Comparison of ENCODE assay signal across 15 cellular contexts in the genomic region with DNA sequence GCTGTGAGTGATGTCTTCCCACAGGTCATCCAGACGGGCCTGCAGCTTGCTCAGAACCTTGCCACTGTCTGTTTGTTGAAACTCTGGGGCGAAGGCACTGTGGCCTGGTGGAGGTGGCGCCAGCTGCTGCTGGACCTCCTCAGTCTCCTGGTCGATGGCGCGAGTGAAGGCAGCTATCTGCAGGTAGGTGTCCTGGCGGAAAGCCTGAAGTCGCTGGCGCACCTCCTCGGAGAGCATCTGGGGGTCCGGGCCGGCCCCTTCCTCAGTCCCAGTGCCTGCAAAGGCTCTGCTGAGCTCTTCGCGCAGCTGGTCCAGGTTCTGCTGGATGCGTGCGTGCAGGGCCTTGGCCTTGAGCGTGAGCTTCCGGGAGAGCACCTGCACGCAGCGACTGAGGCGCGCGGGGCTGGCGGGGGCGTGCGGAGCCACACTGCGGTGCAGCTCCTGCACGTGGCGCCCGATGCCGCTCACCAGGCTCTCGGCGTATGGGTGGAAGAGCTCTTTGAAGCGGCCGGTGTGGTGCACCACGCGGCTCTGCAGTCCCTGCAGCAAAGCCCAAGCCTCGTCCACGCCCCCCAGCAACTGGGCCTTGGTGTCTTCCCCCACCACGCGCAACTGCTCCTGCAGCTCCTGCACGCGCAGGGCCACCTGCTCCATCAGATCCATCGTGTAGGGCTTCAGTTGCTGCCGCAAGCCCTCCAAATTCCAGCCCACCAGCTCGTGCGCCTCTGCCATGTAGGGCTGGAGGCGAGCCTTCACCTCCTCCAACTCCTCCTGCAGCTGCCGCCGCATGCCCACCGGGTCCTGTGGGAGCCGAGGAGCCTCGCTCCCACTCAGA. TPM values are rescaled to one million over a fixed set of nuclear protein-coding genes. Genes with fewer than 3 reads are reported as not detected.
DNase-seq lines count a peak whose midpoint lies in the region; ATAC-seq and TF ChIP-seq lines count a peak whose summit lies in the region.
"Had no signal": no experiment of that assay in that cellular context is flagged by ENCODE, and none has a peak within 500 bp of the region (broad histone marks: within the 10 kb centered on the region; RNA-seq: fewer than 3 reads in every experiment).

No MANE protein-coding gene starts in this region.

- intact Hi-C loops in right lobe of liver (cut with DNase I), result loop anchor here in 1 of 2 donors (5.0 kb wide), 1 partner anchor 47 kb away; the partner anchor contains the start of gene APOA1

- no peak overlapping the region for H3K4me3 ChIP-seq in H7 (ENCODE audit: insufficient read depth, low read depth, low read length)
- H3K4me3 ChIP-seq in right lobe of liver, result peak overlapping the region; percentile 10 to 90 (median 82)
- H3K4me3 ChIP-seq: GM23248 had no signal

- no peaks in the 10 kb centered on the region for H3K9me3 ChIP-seq in T-helper 17 cell (ENCODE audit: control insufficient read depth, low read length, poor library complexity, severe bottlenecking)
- no peaks in the 10 kb centered on the region for H3K9me3 ChIP-seq in right lobe of liver
- H3K9me3 ChIP-seq: BE2C had no signal

- ATAC-seq in T-helper 17 cell (no peak), right lobe of liver (no peak), HG03196 (IDR thresholded peaks at IDR 0.05; ENCODE audit: unreplicated experiment) (no peak)
- ATAC-seq in stimulated activated effector memory CD8-positive, alpha-beta T cell treated with anti-CD3 and anti-CD28 coated beads, Interleukin-12 subunit alpha, Interleukin-12 subunit beta, amount 100 ng/mL, for 72 hours, result no peak
- ATAC-seq: PC-3 had no signal

- no peak for TF ChIP-seq POLR2A in right lobe of liver (IDR thresholded peaks at IDR 0.05)

- H3K36me3 Mint-ChIP-seq in T-helper 17 cell (ENCODE audit: low read depth), result peaks cover 3% of the 10 kb centered on the region
- peaks cover 25% of the 10 kb centered on the region for H3K36me3 Mint-ChIP-seq in stimulated activated effector memory CD8-positive, alpha-beta T cell treated with anti-CD3 and anti-CD28 coated beads, Interleukin-12 subunit alpha, Interleukin-12 subunit beta, amount 100 ng/mL, for 72 hours

- peak overlapping the region; percentile 21 for H3K27ac Mint-ChIP-seq in T-helper 17 cell
- H3K27ac Mint-ChIP-seq in stimulated activated effector memory CD8-positive, alpha-beta T cell treated with anti-CD3 and anti-CD28 coated beads, Interleukin-12 subunit alpha, Interleukin-12 subunit beta, amount 100 ng/mL, for 72 hours, result no peak overlapping the region

- peaks cover 9% of the 10 kb centered on the region for H3K36me3 ChIP-seq in H7 (replicated peaks; ENCODE audit: control insufficient read depth, insufficient read depth, low read length)
- peaks cover 0 to 19% (median 8%) of the 10 kb centered on the region in 4 donors for H3K36me3 ChIP-seq in right lobe of liver

- 29% methylated on average over 10 of the region's 53 CpGs for WGBS in right lobe of liver (ENCODE audit: insufficient coverage, low coverage, low lambda C conversion rate, missing lambda C conversion rate)

- peak overlapping the region in 2 of 3 donors; percentile 73 to 83 for H3K27ac ChIP-seq in right lobe of liver
- H3K27ac ChIP-seq: GM23248 had no signal

- TF ChIP-seq CTCF in right lobe of liver (IDR thresholded peaks at IDR 0.05), result no peak

- H3K27me3 ChIP-seq in H7 (ENCODE audit: control insufficient read depth, insufficient read depth, low read length) (peaks cover 6% of the 10 kb centered on the region), right lobe of liver (no peaks in the 10 kb centered on the region)
- H3K27me3 ChIP-seq: BE2C had no signal

- no peaks in the 10 kb centered on the region for H3K9me3 Mint-ChIP-seq in stimulated activated effector memory CD8-positive, alpha-beta T cell treated with anti-CD3 and anti-CD28 coated beads, Interleukin-12 subunit alpha, Interleukin-12 subunit beta, amount 100 ng/mL, for 72 hours
- H3K9me3 Mint-ChIP-seq: CD8-positive, alpha-beta memory T cell had no signal

- no peaks in the 10 kb centered on the region for H3K27me3 Mint-ChIP-seq in T-helper 17 cell

- no peak overlapping the region for H3K4me3 Mint-ChIP-seq in T-helper 17 cell
- H3K4me3 Mint-ChIP-seq in stimulated activated effector memory CD8-positive, alpha-beta T cell treated with anti-CD3 and anti-CD28 coated beads, Interleukin-12 subunit alpha, Interleukin-12 subunit beta, amount 100 ng/mL, for 72 hours, result peak overlapping the region; percentile 13

- DNase-seq in H7, result peak; percentile 35
- no peak for DNase-seq in T-helper 17 cell
- peak in 2 of 3 donors; percentile 61 to 65 for DNase-seq in right lobe of liver
- DNase-seq in stimulated activated effector memory CD8-positive, alpha-beta T cell treated with anti-CD3 and anti-CD28 coated beads, Interleukin-12 subunit alpha, Interleukin-12 subunit beta, amount 100 ng/mL, for 72 hours (ENCODE audit: low spot score in 2 of 2), result no peak
- DNase-seq in NCI-H226, result no peak
- DNase-seq in NCI-H2171 treated with DMSO at 0.1 percent for 48 hours (lab: John Stamatoyannopoulos, UW), result no peak
- DNase-seq: NCI-H1417 treated with DMSO at 0.1 percent for 48 hours, NCI-H524 treated with DMSO at 0.1 percent for 48 hours had no signal

- H3K4me1 ChIP-seq in right lobe of liver, result peaks cover 0 to 54% (median 5%) of the 10 kb centered on the region in 4 donors
- H3K4me1 ChIP-seq: BE2C had no signal

- peaks cover 32% of the 10 kb centered on the region for H3K4me1 Mint-ChIP-seq in T-helper 17 cell
- peaks cover 44% of the 10 kb centered on the region for H3K4me1 Mint-ChIP-seq in stimulated activated effector memory CD8-positive, alpha-beta T cell treated with anti-CD3 and anti-CD28 coated beads, Interleukin-12 subunit alpha, Interleukin-12 subunit beta, amount 100 ng/mL, for 72 hours

RNA-seq across cellular contexts. Expression of gene APOA5, which starts 1.3 kb away (rescaled TPM):
- 0.07 and 0.11 TPM in 2 replicates for total RNA-seq in H7 (2014; rRNA removed; shearing (Covaris generic))
- total RNA-seq in T-helper 17 cell, result not detected
- total RNA-seq in right lobe of liver, result 1,000 to 10,000 TPM in 1 of 6 experiments, 100 to 1,000 TPM in 4, 10 to 100 TPM in 1; 57.8 to 1,064 (median 724) TPM
- total RNA-seq: CD8-positive, alpha-beta memory T cell; Daoy; GM23248; PC-3; SK-MEL-5 had no signal

RNA-seq across cellular contexts. Expression of gene ZPR1, which starts 2.6 kb away (rescaled TPM):
- 66.3 and 75.0 TPM in 2 replicates for total RNA-seq in H7 (2014; rRNA removed; shearing (Covaris generic))
- total RNA-seq in T-helper 17 cell (100 to 1,000 TPM in 1 of 2 donors, 10 to 100 TPM in 1; 87.1 to 107 TPM), right lobe of liver (10 to 100 TPM; 17.9 to 86.6 (median 30.2) TPM)

RNA-seq across cellular contexts. Expression of gene BUD13, which starts 17.6 kb away (rescaled TPM):
- 31.1 and 33.2 TPM in 2 replicates for total RNA-seq in H7 (2014; rRNA removed; shearing (Covaris generic))
- total RNA-seq in T-helper 17 cell (10 to 100 TPM; 11.5 to 11.8 TPM), right lobe of liver (1 to 10 TPM; 3.6 to 6.3 (median 5.0) TPM)

RNA-seq across cellular contexts. Expression of gene APOA4, which starts 32.7 kb away (rescaled TPM):
- total RNA-seq in H7 (2014; rRNA removed; shearing (Covaris generic)), result not detected in 2 replicates
- total RNA-seq in T-helper 17 cell (not detected), right lobe of liver (1,000 to 10,000 TPM in 2 of 6 experiments, 100 to 1,000 TPM in 2, 10 to 100 TPM in 2; 21.9 to 1,288 (median 117) TPM)
- total RNA-seq: CD8-positive, alpha-beta memory T cell; Daoy; GM23248; PC-3; SK-MEL-5 had no signal

RNA-seq across cellular contexts. Expression of gene APOC3, which starts 39.3 kb away (rescaled TPM):
- total RNA-seq in H7 (2014; rRNA removed; shearing (Covaris generic)), result not detected in 2 replicates
- total RNA-seq in T-helper 17 cell (not detected), right lobe of liver (over 10,000 TPM in 3 of 6 experiments, 1,000 to 10,000 TPM in 3; 4,225 to 15,106 (median 9,815) TPM)
- total RNA-seq: CD8-positive, alpha-beta memory T cell; Daoy; GM23248; PC-3; SK-MEL-5 had no signal

Comparison
In these comparisons a context has a peak if more than half of its experiments do, and no peak if none do; other contexts are left out.
1. DNase-seq: peak in H7 (single experiment) and right lobe of liver (2 of 3); none in T-helper 17 cell (0 of 3), stimulated activated effector memory CD8-positive, alpha-beta T cell treated with anti-CD3 and anti-CD28 coated beads, Interleukin-12 subunit alpha, Interleukin-12 subunit beta, amount 100 ng/mL, for 72 hours (0 of 2), NCI-H226 (single experiment) and NCI-H2171 treated with DMSO at 0.1 percent for 48 hours (single experiment).
2. RNA of gene APOA5, which starts 1.3 kb away (total RNA-seq): 57.8 to 1,064 TPM in right lobe of liver; 0.07 to 0.11 TPM in H7 and not detected in T-helper 17 cell; every median in the first group is over 10 times any median in the second.